8 cellular contexts compared by ENCODE assay signal in the genomic region with DNA sequence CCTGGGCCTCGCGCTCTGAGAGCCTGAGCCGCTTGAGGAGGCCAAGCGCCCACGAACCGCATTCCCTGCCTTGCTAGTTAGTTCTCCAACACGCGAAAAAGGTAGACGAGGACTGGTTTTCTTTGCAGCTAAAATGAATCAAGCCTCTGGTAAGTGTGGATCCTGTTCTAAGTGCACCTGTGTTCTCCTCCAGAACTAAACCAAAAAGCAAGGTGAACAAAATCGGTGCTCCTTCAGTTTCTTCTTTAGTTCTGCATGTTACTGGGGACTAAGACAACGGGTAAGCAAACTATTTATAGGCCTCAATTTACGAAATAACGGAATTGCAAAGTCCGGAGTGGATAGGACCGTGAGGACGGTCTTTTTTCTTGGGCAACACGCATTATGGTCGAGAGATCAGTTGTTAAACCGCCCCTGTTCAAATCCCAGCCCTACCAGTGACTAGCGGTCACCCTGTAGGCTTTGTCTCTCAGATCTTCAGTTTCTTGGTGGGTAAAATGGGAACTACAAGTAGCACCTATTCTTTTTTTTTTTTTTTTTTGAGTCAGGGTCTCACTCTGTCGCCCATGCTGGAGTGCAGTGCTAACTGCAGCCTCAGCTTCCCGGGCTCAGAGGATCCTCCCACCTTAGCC. TPM values are rescaled to one million over a fixed set of nuclear protein-coding genes. Genes with fewer than 3 reads are reported as not detected.
DNase-seq lines count a peak whose midpoint lies in the region; ATAC-seq and TF ChIP-seq lines count a peak whose summit lies in the region.

No MANE protein-coding gene starts in this region.

- H3K36me3 Mint-ChIP-seq in effector memory CD8-positive, alpha-beta T cell (ENCODE audit: insufficient read depth) = peaks cover 26% of the 10 kb centered on the region
- peaks cover 7% of the 10 kb centered on the region for H3K36me3 Mint-ChIP-seq in nephron progenitor cell (ENCODE audit: low read depth)

- H3K9me3 Mint-ChIP-seq in effector memory CD8-positive, alpha-beta T cell = no peaks in the 10 kb centered on the region
- H3K9me3 Mint-ChIP-seq in nephron progenitor cell = no peaks in the 10 kb centered on the region

- peaks cover 38 to 39% of the 10 kb centered on the region in 2 donors for H3K4me1 Mint-ChIP-seq in effector memory CD8-positive, alpha-beta T cell (ENCODE audit: low read depth in 2 of 2)
- H3K4me1 Mint-ChIP-seq in nephron progenitor cell = peaks cover 66% of the 10 kb centered on the region

- no peaks in the 10 kb centered on the region for H3K27me3 Mint-ChIP-seq in effector memory CD8-positive, alpha-beta T cell
- peaks cover 2% of the 10 kb centered on the region for H3K27me3 Mint-ChIP-seq in nephron progenitor cell (ENCODE audit: low read depth, poor library complexity)

- peak; percentile 13 for TF ChIP-seq CTCF in nephron progenitor cell (IDR thresholded peaks at IDR 0.05)

- peak overlapping the region; percentile 80 to 89 for H3K4me3 Mint-ChIP-seq in effector memory CD8-positive, alpha-beta T cell
- peak overlapping the region; percentile 91 for H3K4me3 Mint-ChIP-seq in nephron progenitor cell

- peak; percentile 34 for DNase-seq in NCI-H2171 treated with DMSO at 0.1 percent for 48 hours (lab: John Stamatoyannopoulos, UW)
- no peak for DNase-seq in NCI-H2171 (lab: John Stamatoyannopoulos, UW)
- peak; percentile 62 for DNase-seq in OCI-M1 (lab: John Stamatoyannopoulos, UW)
- no peak for DNase-seq in effector memory CD8-positive, alpha-beta T cell
- DNase-seq in nephron progenitor cell = no peak
- no peak for DNase-seq in mesenteric fat pad (ENCODE audit: low spot score)
- no peak for DNase-seq in NCI-H146 treated with DMSO at 0.1 percent for 48 hours (lab: John Stamatoyannopoulos, UW; ENCODE audit: unreplicated experiment)

- ATAC-seq in effector memory CD8-positive, alpha-beta T cell (replicated peaks) = no peak
- ATAC-seq in GM18520 (IDR thresholded peaks at IDR 0.05; ENCODE audit: unreplicated experiment) = no peak

- peak overlapping the region; percentile 88 to 92 for H3K27ac Mint-ChIP-seq in effector memory CD8-positive, alpha-beta T cell
- H3K27ac Mint-ChIP-seq in nephron progenitor cell = peak overlapping the region; percentile 96

RNA-seq across cellular contexts. Expression of a gene that starts 1.0 kb away (rescaled TPM):
- 120 TPM for total RNA-seq in mesenteric fat pad

RNA-seq across cellular contexts. Expression of a gene that starts 16.8 kb away (rescaled TPM):
- 90.0 TPM for total RNA-seq in mesenteric fat pad

Comparison
In these comparisons a context has a peak if more than half of its experiments do, and no peak if none do; other contexts are left out.
1. DNase-seq: peak in NCI-H2171 treated with DMSO at 0.1 percent for 48 hours (single experiment) and OCI-M1 (single experiment); none in NCI-H2171 (single experiment), effector memory CD8-positive, alpha-beta T cell (0 of 3), nephron progenitor cell (single experiment), mesenteric fat pad (single experiment) and NCI-H146 treated with DMSO at 0.1 percent for 48 hours (single experiment).